In the genomic region with DNA sequence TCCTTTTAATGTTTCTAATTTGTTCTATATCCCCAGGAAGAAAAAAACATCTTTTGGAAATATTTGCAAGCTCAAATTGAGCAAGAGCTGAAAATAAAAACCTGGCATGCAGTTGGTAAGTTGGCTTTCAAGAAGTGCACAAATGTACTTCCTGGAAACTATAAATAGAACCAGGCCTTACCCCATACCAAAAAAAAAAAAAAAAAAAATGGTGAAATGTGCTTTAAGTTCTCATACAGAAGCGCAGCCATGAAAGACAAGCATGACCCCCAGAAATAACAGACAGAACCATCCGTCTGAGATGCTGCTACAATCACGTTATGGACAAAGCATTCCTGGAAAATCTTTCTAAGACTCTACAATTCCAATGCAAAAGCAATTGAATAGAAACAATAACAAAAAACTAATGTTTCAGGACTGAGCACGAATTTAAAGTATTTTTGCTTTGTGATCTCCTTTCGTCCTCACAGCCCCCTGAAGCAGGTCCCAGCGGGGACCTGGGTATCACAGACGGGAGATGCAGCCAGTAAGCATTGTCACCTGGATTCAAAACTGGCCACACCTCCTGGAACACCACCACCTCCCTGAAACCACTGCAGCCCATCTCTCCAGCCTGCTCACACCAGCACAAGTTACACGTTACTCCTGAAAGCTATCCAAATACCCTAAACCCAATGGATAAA, we compare ENCODE assay signal across 7 cellular contexts.
DNase-seq lines count a peak whose midpoint lies in the region; ATAC-seq and TF ChIP-seq lines count a peak whose summit lies in the region.

No MANE protein-coding gene starts in this region.

- H3K4me1 Mint-ChIP-seq in activated T-helper 17 cell treated with anti-CD3 and anti-CD28 coated beads, Interleukin-2, amount 50 U/mL, for 72 hours, result peaks cover 43% of the 10 kb centered on the region

- TF ChIP-seq CTCF in LNCaP clone FGC (IDR thresholded peaks at IDR 0.05; ENCODE audit: control insufficient read depth, extremely low read depth, insufficient read depth), result no peak

- H3K9me3 Mint-ChIP-seq in activated T-helper 17 cell treated with anti-CD3 and anti-CD28 coated beads, Interleukin-2, amount 50 U/mL, for 72 hours, result no peaks in the 10 kb centered on the region

- H3K4me3 Mint-ChIP-seq in activated T-helper 17 cell treated with anti-CD3 and anti-CD28 coated beads, Interleukin-2, amount 50 U/mL, for 72 hours, result peak overlapping the region; percentile 32

- DNase-seq in LNCaP clone FGC (ENCODE audit: low read depth) (no peak), hepatic stellate cell (ENCODE audit: low spot score) (peak; percentile 42), stromal cell of bone marrow (ENCODE audit: low read depth) (peak; percentile 60), NCI-H524 treated with DMSO at 0.1 percent for 48 hours (lab: John Stamatoyannopoulos, UW) (no peak), NCI-H1436 treated with DMSO at 0.1 percent for 48 hours (lab: John Stamatoyannopoulos, UW) (no peak)

- no peaks in the 10 kb centered on the region for H3K36me3 Mint-ChIP-seq in activated T-helper 17 cell treated with anti-CD3 and anti-CD28 coated beads, Interleukin-2, amount 50 U/mL, for 72 hours (ENCODE audit: low read depth)

- peak overlapping the region; percentile 17 for H3K27ac Mint-ChIP-seq in activated T-helper 17 cell treated with anti-CD3 and anti-CD28 coated beads, Interleukin-2, amount 50 U/mL, for 72 hours

- H3K4me3 ChIP-seq in LNCaP clone FGC (ENCODE audit: low read depth, low read length), result peak overlapping the region; percentile 32

- no peaks in the 10 kb centered on the region for H3K27me3 Mint-ChIP-seq in activated T-helper 17 cell treated with anti-CD3 and anti-CD28 coated beads, Interleukin-2, amount 50 U/mL, for 72 hours

- ATAC-seq in activated T-helper 17 cell treated with anti-CD3 and anti-CD28 coated beads, Interleukin-2, amount 50 U/mL, for 72 hours (replicated peaks), result no peak
- no peak for ATAC-seq in HG03521 (IDR thresholded peaks at IDR 0.05; ENCODE audit: unreplicated experiment)

Comparison
In these comparisons a context has a peak if more than half of its experiments do, and no peak if none do; other contexts are left out.
1. DNase-seq: peak in hepatic stellate cell (single experiment) and stromal cell of bone marrow (single experiment); none in LNCaP clone FGC (single experiment), NCI-H524 treated with DMSO at 0.1 percent for 48 hours (single experiment) and NCI-H1436 treated with DMSO at 0.1 percent for 48 hours (single experiment).